Comparison of ENCODE assay signal across 16 cellular contexts in the genomic region with DNA sequence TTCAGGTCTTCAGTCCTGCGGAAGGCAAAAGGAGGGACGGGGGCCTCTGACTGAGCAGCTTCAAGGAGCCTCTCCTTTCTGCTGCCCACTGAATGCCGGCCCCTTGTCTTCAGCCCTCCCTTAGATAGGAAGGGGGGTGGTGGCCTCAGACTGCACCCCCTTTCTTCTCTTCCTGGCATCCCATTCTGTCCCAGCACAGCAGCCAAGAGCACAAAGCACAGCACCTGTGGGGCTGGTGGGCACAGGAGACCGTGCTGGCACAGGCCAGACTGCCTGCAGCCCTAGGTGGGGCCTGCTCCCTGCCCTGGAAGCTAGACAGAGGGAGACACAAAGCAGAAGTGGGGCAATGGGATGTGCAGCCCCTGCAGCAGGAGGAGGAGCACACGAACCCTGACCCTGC. TPM values are rescaled to one million over a fixed set of nuclear protein-coding genes. Genes with fewer than 3 reads are reported as not detected.
DNase-seq lines count a peak whose midpoint lies in the region; ATAC-seq, FAIRE-seq and TF ChIP-seq lines count a peak whose summit lies in the region.
"Had no signal": no experiment of that assay in that cellular context is flagged by ENCODE, and none has a peak within 500 bp of the region (broad histone marks: within the 10 kb centered on the region; RNA-seq: fewer than 3 reads in every experiment).

No MANE protein-coding gene starts in this region.

- peaks cover 3% of the 10 kb centered on the region for H3F3A ChIP-seq in PC-3 (ENCODE audit: low read length, unreplicated experiment)
- H3F3A ChIP-seq in neural progenitor cell (ENCODE audit: low read depth) = peaks cover 19% of the 10 kb centered on the region

- BruUV-seq in PC-3 (replicated peaks; lab: Mats Ljungman, UMichigan) = TSS peak; percentile 17
- BruUV-seq in GM12878 (replicated peaks; lab: Mats Ljungman, UMichigan) = TSS peak; percentile 64

- CTCF ChIA-PET in PC-3 (lab: Charles Lee) = no interaction called here
- CTCF ChIA-PET in GM12878 (lab: Yijun Ruan, JAX) = no interaction called here
- CTCF ChIA-PET in CD4-positive, alpha-beta memory T cell (lab: Charles Lee; ENCODE audit: partially characterized antibody) = no interaction called here

- no peak overlapping the region for H3K27ac Mint-ChIP-seq in neural progenitor cell
- peak overlapping the region in 2 of 7 donors; percentile 19 to 29 for H3K27ac Mint-ChIP-seq in CD4-positive, alpha-beta memory T cell
- H3K27ac Mint-ChIP-seq: CD8-positive, alpha-beta T cell had no signal

- no peaks in the 10 kb centered on the region for H4K20me1 ChIP-seq in PC-3 (ENCODE audit: low read length)
- H4K20me1 ChIP-seq in GM12878 (ENCODE audit: control insufficient read depth, insufficient read depth) = no peaks in the 10 kb centered on the region
- H4K20me1 ChIP-seq in neural progenitor cell (ENCODE audit: low read depth) = peaks cover 4% of the 10 kb centered on the region

- DNase-seq in PC-3 = no peak
- no peak for DNase-seq in GM12878 (ENCODE audit: low read depth, low spot score)
- DNase-seq in neural progenitor cell (ENCODE audit: low spot score) = no peak
- no peak for DNase-seq in CD4-positive, alpha-beta memory T cell
- DNase-seq in DMS114 treated with DMSO at 0.1 percent for 48 hours (lab: John Stamatoyannopoulos, UW; ENCODE audit: unreplicated experiment) = no peak
- DNase-seq: activated CD4-positive, alpha-beta T cell treated with anti-CD3 and anti-CD28 coated beads for 4 hours; activated naive CD8-positive, alpha-beta T cell treated with anti-CD3 and anti-CD28 coated beads for 36 hours; CD8-positive, alpha-beta T cell; NCI-H2029 treated with DMSO at 0.1 percent for 48 hours; NCI-H226 had no signal

- H2AFZ ChIP-seq in PC-3 (ENCODE audit: low read length) = no peak overlapping the region
- no peak overlapping the region for H2AFZ ChIP-seq in GM12878 (ENCODE audit: control insufficient read depth, low read depth, low read length)
- no peak overlapping the region for H2AFZ ChIP-seq in neural progenitor cell (replicated peaks)

- H3K9me3 ChIP-seq in PC-3 (ENCODE audit: low read length) (no peaks in the 10 kb centered on the region), GM12878 (replicated peaks; ENCODE audit: control insufficient read depth, insufficient read depth, low read length) (no peaks in the 10 kb centered on the region), neural progenitor cell (ENCODE audit: low read depth) (no peaks in the 10 kb centered on the region)
- H3K9me3 ChIP-seq in CD4-positive, alpha-beta memory T cell (ENCODE audit: control insufficient read depth in 1 of 2, low read length in 2 of 2) = no peaks in the 10 kb centered on the region
- H3K9me3 ChIP-seq: psoas muscle, upper lobe of left lung had no signal

- RAD21 ChIA-PET in GM12878 (lab: Charles Lee; ENCODE audit: unreplicated experiment) = no interaction called here

- in situ Hi-C loops in GM12878 (cut with MboI) = no loop called here

- POLR2A ChIA-PET in PC-3 (lab: Charles Lee; ENCODE audit: unreplicated experiment) = no interaction called here
- POLR2A ChIA-PET in GM12878 (lab: Charles Lee) = no interaction called here
- POLR2A ChIA-PET in CD4-positive, alpha-beta memory T cell (lab: Charles Lee; ENCODE audit: partially characterized antibody) = no interaction called here

- H3K27me3 ChIP-seq in PC-3 (ENCODE audit: low read length) (no peaks in the 10 kb centered on the region), GM12878 (replicated peaks in 1 of 2; ENCODE audit: control insufficient read depth in 2 of 2, insufficient read depth in 2 of 2, low read length in 1 of 2) (no peaks in the 10 kb centered on the region), neural progenitor cell (no peaks in the 10 kb centered on the region)
- no peaks in the 10 kb centered on the region for H3K27me3 ChIP-seq in CD4-positive, alpha-beta memory T cell (ENCODE audit: insufficient read depth, low read length)

- FAIRE-seq in GM12878 (lab: Jason Lieb, UNC) = no peak
- FAIRE-seq: astrocyte had no signal

- H3K27me3 Mint-ChIP-seq in neural progenitor cell (ENCODE audit: insufficient read depth, low read depth) = peaks cover 7% of the 10 kb centered on the region
- no peaks in the 10 kb centered on the region for H3K27me3 Mint-ChIP-seq in CD4-positive, alpha-beta memory T cell
- H3K27me3 Mint-ChIP-seq: activated naive CD8-positive, alpha-beta T cell treated with anti-CD3 and anti-CD28 coated beads for 36 hours had no signal

- H3K27ac ChIP-seq in PC-3 (ENCODE audit: low read length) (no peak overlapping the region), GM12878 (ENCODE audit: control insufficient read depth, insufficient read depth) (no peak overlapping the region), neural progenitor cell (peak overlapping the region; percentile 13)
- no peak overlapping the region for H3K27ac ChIP-seq in CD4-positive, alpha-beta memory T cell (ENCODE audit: low read depth, low read length)
- H3K27ac ChIP-seq: psoas muscle, upper lobe of left lung had no signal

- SMC1A ChIA-PET in GM12878 (lab: Charles Lee; ENCODE audit: uncharacterized antibody, unreplicated experiment) = no interaction called here

- TF ChIP-seq POLR2A in GM12878 (IDR thresholded peaks at IDR 0.05; ENCODE audit: low read depth, low read length) = no peak; the same call in 1 of the 2 replicates

- H3K9ac ChIP-seq in PC-3 (ENCODE audit: low read length) = no peak overlapping the region
- H3K9ac ChIP-seq in GM12878 (ENCODE audit: control insufficient read depth, insufficient read depth, low read length) = no peak overlapping the region
- no peak overlapping the region for H3K9ac ChIP-seq in neural progenitor cell

- no peak overlapping the region for H3K4me3 Mint-ChIP-seq in neural progenitor cell
- H3K4me3 Mint-ChIP-seq in CD4-positive, alpha-beta memory T cell = no peak overlapping the region
- H3K4me3 Mint-ChIP-seq: activated naive CD8-positive, alpha-beta T cell treated with anti-CD3 and anti-CD28 coated beads for 36 hours; CD8-positive, alpha-beta T cell had no signal

- H3K4me1 ChIP-seq in PC-3 (ENCODE audit: insufficient read depth, low read length) = no peaks in the 10 kb centered on the region
- peaks cover 11% of the 10 kb centered on the region for H3K4me1 ChIP-seq in GM12878 (ENCODE audit: control insufficient read depth, insufficient read depth, low read length)
- peaks cover 6% of the 10 kb centered on the region for H3K4me1 ChIP-seq in neural progenitor cell
- peaks cover 28% of the 10 kb centered on the region for H3K4me1 ChIP-seq in CD4-positive, alpha-beta memory T cell (ENCODE audit: insufficient read depth, low read length)

- TF ChIP-seq RAD21 in GM12878 (IDR thresholded peaks at IDR 0.05; ENCODE audit: insufficient read depth, low read depth, low read length) = no peak

- H3K36me3 ChIP-seq in PC-3 (ENCODE audit: low read depth, low read length) (peaks cover 51% of the 10 kb centered on the region), GM12878 (ENCODE audit: control insufficient read depth in 2 of 2, insufficient read depth in 2 of 2, low read length in 1 of 2) (peaks cover 6 to 38% of the 10 kb centered on the region in 2 experiments), neural progenitor cell (no peaks in the 10 kb centered on the region)
- peaks cover 44% of the 10 kb centered on the region for H3K36me3 ChIP-seq in CD4-positive, alpha-beta memory T cell (ENCODE audit: insufficient read depth, low read length)

- no peak for TF ChIP-seq EP300 in GM12878 (IDR thresholded peaks at IDR 0.05; ENCODE audit: borderline replicate concordance in 1 of 2, control insufficient read depth in 1 of 2, low read depth in 2 of 2, low read length in 2 of 2)

- intact Hi-C loops in PC-3 (cut with micrococcal nuclease) (no loop called here), GM12878 (cut with micrococcal nuclease; ENCODE audit: unreplicated experiment) (no loop called here)
- intact Hi-C loops in CD4-positive, alpha-beta memory T cell (cut with micrococcal nuclease) = no loop called here

- peaks cover 5% of the 10 kb centered on the region for H3K4me1 Mint-ChIP-seq in neural progenitor cell
- peaks cover 14 to 37% (median 24%) of the 10 kb centered on the region in 4 donors for H3K4me1 Mint-ChIP-seq in CD4-positive, alpha-beta memory T cell

- ATAC-seq in PC-3 (no peak), GM12878 (no peak), GM21576 (IDR thresholded peaks at IDR 0.05; ENCODE audit: unreplicated experiment) (no peak)
- ATAC-seq: CD8-positive, alpha-beta T cell; psoas muscle had no signal

- TF ChIP-seq CTCF in PC-3 (conservative IDR thresholded peaks at IDR 0.05; ENCODE audit: low read depth, low read length) (no peak), GM12878 (IDR thresholded peaks at IDR 0.05 in 2 of 3, conservative IDR thresholded peaks at IDR 0.05 in 1 of 3; ENCODE audit: control insufficient read depth in 2 of 3, extremely low read depth in 1 of 3, insufficient read depth in 1 of 3, low read depth in 3 of 3, low read length in 3 of 3) (no peak), neural progenitor cell (IDR thresholded peaks at IDR 0.05) (no peak)

- H3K36me3 Mint-ChIP-seq in neural progenitor cell = peaks cover 13% of the 10 kb centered on the region
- H3K36me3 Mint-ChIP-seq in CD4-positive, alpha-beta memory T cell = peaks cover 22 to 38% of the 10 kb centered on the region in 2 donors

- no peaks in the 10 kb centered on the region for H3K9me2 ChIP-seq in PC-3 (replicated peaks; ENCODE audit: low read length)

- WGBS in GM12878 (ENCODE audit: insufficient coverage, insufficient replicate concordance, low lambda C conversion rate, missing lambda C conversion rate) = 72% methylated on average over 5 of the region's 5 CpGs

- no peaks in the 10 kb centered on the region for H3K79me2 ChIP-seq in PC-3 (ENCODE audit: low read length)
- no peaks in the 10 kb centered on the region for H3K79me2 ChIP-seq in GM12878 (ENCODE audit: control insufficient read depth, insufficient read depth, low read length)
- no peaks in the 10 kb centered on the region for H3K79me2 ChIP-seq in neural progenitor cell (ENCODE audit: low read depth)

- no peaks in the 10 kb centered on the region for H3K9me3 Mint-ChIP-seq in neural progenitor cell
- H3K9me3 Mint-ChIP-seq in CD4-positive, alpha-beta memory T cell = no peaks in the 10 kb centered on the region
- H3K9me3 Mint-ChIP-seq: activated naive CD8-positive, alpha-beta T cell treated with anti-CD3 and anti-CD28 coated beads for 36 hours; CD8-positive, alpha-beta T cell had no signal

- no peak overlapping the region for H3K4me2 ChIP-seq in PC-3 (ENCODE audit: low read length)
- no peak overlapping the region for H3K4me2 ChIP-seq in GM12878 (ENCODE audit: control insufficient read depth, insufficient read depth)
- no peak overlapping the region for H3K4me2 ChIP-seq in neural progenitor cell

- H3K4me3 ChIP-seq in PC-3 (ENCODE audit: low read length) (no peak overlapping the region), GM12878 (no peak overlapping the region), neural progenitor cell (no peak overlapping the region)
- H3K4me3 ChIP-seq in CD4-positive, alpha-beta memory T cell (ENCODE audit: low read length in 2 of 2) = no peak overlapping the region
- H3K4me3 ChIP-seq: psoas muscle, upper lobe of left lung had no signal

RNA-seq across cellular contexts. Expression of gene PAQR6, which starts 1.7 kb away (rescaled TPM):
- total RNA-seq in PC-3 (2014; rRNA removed) (6.6 and 7.2 TPM in 2 replicates), GM12878 (2014; rRNA removed) (2.3 and 2.9 TPM in 2 replicates), GM12878 (2014; rRNA removed; fragmentation: Illumina TruSeq; extraction: Trizol) (0.98 and 1.1 TPM in 2 replicates), GM12878 (2021) (2.6 and 3.5 TPM in 2 replicates), neural progenitor cell (ENCODE audit: low replicate concordance) (5.0 and 8.5 TPM in 2 replicates)
- 7.9 and 12.4 TPM in 2 replicates for total RNA-seq in GM12878 (2013; cell fraction: nucleolus; rRNA removed)
- polyA plus RNA-seq in GM12878 (2011; ENCODE audit: low read depth) = 2.2 TPM
- polyA plus RNA-seq in GM12878 (2011; rRNA removed) (1.8 and 2.4 TPM in 2 replicates), GM12878 (2014; fragmentation: Illumina TruSeq; extraction: Trizol) (1.0 and 1.3 TPM in 2 replicates), GM12878 (2014; fragmentation: Nextera tagmentation; extraction: Ambion mirVana) (under 1 TPM; 0.42 to 0.73 TPM), GM12878 (2014; rRNA removed) (4.5 and 5.1 TPM in 2 replicates), GM12878 (2016; fragmentation: Nextera tagmentation; extraction: Ambion mirVana) (1 to 10 TPM in 1 of 2 experiments, under 1 TPM in 1; 0.77 to 1.3 TPM)
- 2.2 and 3.4 TPM in 2 replicates for polyA plus RNA-seq in GM12878 (2011; cell fraction: cytosol; rRNA removed)
- polyA plus RNA-seq in GM12878 (2011; cell fraction: nucleus; rRNA removed) = 31.9 and 41.6 TPM in 2 replicates
- 4.3 and 5.0 TPM in 2 replicates for polyA plus RNA-seq in GM12878 (2012)
- 0.29 and 0.46 TPM in 2 replicates for polyA minus RNA-seq in GM12878 (2011; rRNA and poly(A)+ RNA removed)
- not detected in 2 replicates for polyA minus RNA-seq in GM12878 (2011; cell fraction: cytosol; rRNA and poly(A)+ RNA removed)
- 1.5 and 3.1 TPM in 2 replicates for polyA minus RNA-seq in GM12878 (2011; cell fraction: nucleus; rRNA and poly(A)+ RNA removed)
- total RNA-seq in CD4-positive, alpha-beta memory T cell = 1 to 10 TPM; 1.7 to 1.9 TPM
- under 1 TPM; 0.11 to 0.22 TPM for polyA plus RNA-seq in CD4-positive, alpha-beta memory T cell

RNA-seq across cellular contexts. Expression of gene BGLAP, which starts 7.6 kb away (rescaled TPM):
- total RNA-seq in PC-3 (2014; rRNA removed) = 0.35 and 2.5 TPM in 2 replicates
- 2.5 and 2.7 TPM in 2 replicates for total RNA-seq in GM12878 (2013; cell fraction: nucleolus; rRNA removed)
- 0.54 and 1.8 TPM in 2 replicates for total RNA-seq in GM12878 (2014; rRNA removed)
- total RNA-seq in GM12878 (2014; rRNA removed; fragmentation: Illumina TruSeq; extraction: Trizol) = 0.40 TPM in 1 of 2 replicates, not detected in the other
- total RNA-seq in GM12878 (2021) = 0.40 and 0.74 TPM in 2 replicates
- polyA plus RNA-seq in GM12878 (2011; ENCODE audit: low read depth) = 0.45 TPM
- 0.23 TPM in 1 of 2 replicates, not detected in the other for polyA plus RNA-seq in GM12878 (2011; rRNA removed)
- 0.21 and 0.67 TPM in 2 replicates for polyA plus RNA-seq in GM12878 (2011; cell fraction: cytosol; rRNA removed)
- polyA plus RNA-seq in GM12878 (2011; cell fraction: nucleus; rRNA removed) = 1.9 and 2.8 TPM in 2 replicates
- 0.45 and 0.77 TPM in 2 replicates for polyA plus RNA-seq in GM12878 (2012)
- not detected in 2 replicates for polyA plus RNA-seq in GM12878 (2014; fragmentation: Illumina TruSeq; extraction: Trizol)
- polyA plus RNA-seq in GM12878 (2014; fragmentation: Nextera tagmentation; extraction: Ambion mirVana) = not detected
- 0.69 and 1.3 TPM in 2 replicates for polyA plus RNA-seq in GM12878 (2014; rRNA removed)
- polyA plus RNA-seq in GM12878 (2016; fragmentation: Nextera tagmentation; extraction: Ambion mirVana) = under 1 TPM; 0.20 to 0.40 TPM
- polyA minus RNA-seq in GM12878 (2011; rRNA and poly(A)+ RNA removed) = not detected in 2 replicates
- polyA minus RNA-seq in GM12878 (2011; cell fraction: cytosol; rRNA and poly(A)+ RNA removed) = not detected in 2 replicates
- polyA minus RNA-seq in GM12878 (2011; cell fraction: nucleus; rRNA and poly(A)+ RNA removed) = 1.3 and 2.6 TPM in 2 replicates
- total RNA-seq in neural progenitor cell (ENCODE audit: low replicate concordance) = 0.22 and 0.40 TPM in 2 replicates
- 1 to 10 TPM; 7.2 to 7.7 TPM for total RNA-seq in CD4-positive, alpha-beta memory T cell
- polyA plus RNA-seq in CD4-positive, alpha-beta memory T cell = not detected
- total RNA-seq: G401, M059J had no signal

RNA-seq across cellular contexts. Expression of gene SMG5, which starts 33.0 kb away (rescaled TPM):
- total RNA-seq in PC-3 (2014; rRNA removed) (126 and 130 TPM in 2 replicates), GM12878 (2014; rRNA removed) (51.0 and 57.3 TPM in 2 replicates), GM12878 (2014; rRNA removed; fragmentation: Illumina TruSeq; extraction: Trizol) (30.4 and 32.4 TPM in 2 replicates), GM12878 (2021) (54.6 and 61.5 TPM in 2 replicates), neural progenitor cell (ENCODE audit: low replicate concordance) (45.9 and 84.5 TPM in 2 replicates)
- total RNA-seq in GM12878 (2013; cell fraction: nucleolus; rRNA removed) = 166 and 207 TPM in 2 replicates
- 19.6 TPM for polyA plus RNA-seq in GM12878 (2011; ENCODE audit: low read depth)
- polyA plus RNA-seq in GM12878 (2011; rRNA removed) (17.7 and 27.7 TPM in 2 replicates), GM12878 (2014; fragmentation: Illumina TruSeq; extraction: Trizol) (27.8 and 45.7 TPM in 2 replicates), GM12878 (2014; fragmentation: Nextera tagmentation; extraction: Ambion mirVana) (1 to 10 TPM in 1 of 2 experiments, under 1 TPM in 1; 0.76 to 1.9 TPM), GM12878 (2014; rRNA removed) (54.0 and 54.8 TPM in 2 replicates), GM12878 (2016; fragmentation: Nextera tagmentation; extraction: Ambion mirVana) (10 to 100 TPM; 51.9 to 55.9 TPM)
- 28.8 and 32.9 TPM in 2 replicates for polyA plus RNA-seq in GM12878 (2011; cell fraction: cytosol; rRNA removed)
- 179 and 188 TPM in 2 replicates for polyA plus RNA-seq in GM12878 (2011; cell fraction: nucleus; rRNA removed)
- 35.5 and 35.6 TPM in 2 replicates for polyA plus RNA-seq in GM12878 (2012)
- 23.0 and 30.5 TPM in 2 replicates for polyA minus RNA-seq in GM12878 (2011; rRNA and poly(A)+ RNA removed)
- 7.8 and 9.4 TPM in 2 replicates for polyA minus RNA-seq in GM12878 (2011; cell fraction: cytosol; rRNA and poly(A)+ RNA removed)
- polyA minus RNA-seq in GM12878 (2011; cell fraction: nucleus; rRNA and poly(A)+ RNA removed) = 25.3 and 33.9 TPM in 2 replicates
- 10 to 100 TPM; 69.8 to 71.6 TPM for total RNA-seq in CD4-positive, alpha-beta memory T cell
- polyA plus RNA-seq in CD4-positive, alpha-beta memory T cell = 10 to 100 TPM in 1 of 2 donors, 1 to 10 TPM in 1; 6.1 to 25.6 TPM

RNA-seq across cellular contexts. Expression of gene TMEM79, which starts 34.5 kb away (rescaled TPM):
- total RNA-seq in PC-3 (2014; rRNA removed) (8.1 and 11.2 TPM in 2 replicates), GM12878 (2014; rRNA removed) (1.9 and 3.8 TPM in 2 replicates), GM12878 (2014; rRNA removed; fragmentation: Illumina TruSeq; extraction: Trizol) (2.2 and 2.5 TPM in 2 replicates), GM12878 (2021) (3.1 and 4.0 TPM in 2 replicates), neural progenitor cell (ENCODE audit: low replicate concordance) (1.7 and 3.2 TPM in 2 replicates)
- total RNA-seq in GM12878 (2013; cell fraction: nucleolus; rRNA removed) = 7.0 and 7.2 TPM in 2 replicates
- polyA plus RNA-seq in GM12878 (2011; ENCODE audit: low read depth) = 1.7 TPM
- polyA plus RNA-seq in GM12878 (2011; rRNA removed) (2.0 and 3.8 TPM in 2 replicates), GM12878 (2014; fragmentation: Illumina TruSeq; extraction: Trizol) (0.86 and 2.6 TPM in 2 replicates), GM12878 (2014; fragmentation: Nextera tagmentation; extraction: Ambion mirVana) (1 to 10 TPM in 1 of 2 experiments, under 1 TPM in 1; 0.47 to 1.2 TPM), GM12878 (2014; rRNA removed) (5.2 and 7.3 TPM in 2 replicates), GM12878 (2016; fragmentation: Nextera tagmentation; extraction: Ambion mirVana) (1 to 10 TPM; 5.1 to 5.2 TPM)
- polyA plus RNA-seq in GM12878 (2011; cell fraction: cytosol; rRNA removed) = 5.7 and 7.1 TPM in 2 replicates
- polyA plus RNA-seq in GM12878 (2011; cell fraction: nucleus; rRNA removed) = 16.8 and 20.3 TPM in 2 replicates
- polyA plus RNA-seq in GM12878 (2012) = 2.8 and 4.1 TPM in 2 replicates
- 2.6 and 6.3 TPM in 2 replicates for polyA minus RNA-seq in GM12878 (2011; rRNA and poly(A)+ RNA removed)
- polyA minus RNA-seq in GM12878 (2011; cell fraction: cytosol; rRNA and poly(A)+ RNA removed) = 0.73 and 0.80 TPM in 2 replicates
- 5.4 and 8.4 TPM in 2 replicates for polyA minus RNA-seq in GM12878 (2011; cell fraction: nucleus; rRNA and poly(A)+ RNA removed)
- 10 to 100 TPM; 14.7 to 16.8 TPM for total RNA-seq in CD4-positive, alpha-beta memory T cell
- 1 to 10 TPM in 1 of 2 donors, under 1 TPM in 1; 0.93 to 7.3 TPM for polyA plus RNA-seq in CD4-positive, alpha-beta memory T cell

RNA-seq across cellular contexts. Expression of gene PMF1, which starts 36.8 kb away (rescaled TPM):
- total RNA-seq in PC-3 (2014; rRNA removed) = 131 and 163 TPM in 2 replicates
- total RNA-seq in GM12878 (2013; cell fraction: nucleolus; rRNA removed) = 23.6 and 24.0 TPM in 2 replicates
- 70.8 and 72.4 TPM in 2 replicates for total RNA-seq in GM12878 (2014; rRNA removed)
- 52.8 and 60.1 TPM in 2 replicates for total RNA-seq in GM12878 (2014; rRNA removed; fragmentation: Illumina TruSeq; extraction: Trizol)
- total RNA-seq in GM12878 (2021) = 63.7 and 68.4 TPM in 2 replicates
- 34.3 TPM for polyA plus RNA-seq in GM12878 (2011; ENCODE audit: low read depth)
- 39.9 and 52.8 TPM in 2 replicates for polyA plus RNA-seq in GM12878 (2011; rRNA removed)
- 98.3 and 110 TPM in 2 replicates for polyA plus RNA-seq in GM12878 (2011; cell fraction: cytosol; rRNA removed)
- 47.2 and 59.4 TPM in 2 replicates for polyA plus RNA-seq in GM12878 (2011; cell fraction: nucleus; rRNA removed)
- polyA plus RNA-seq in GM12878 (2012) = 42.0 and 52.6 TPM in 2 replicates
- 62.4 and 72.7 TPM in 2 replicates for polyA plus RNA-seq in GM12878 (2014; fragmentation: Illumina TruSeq; extraction: Trizol)
- 10 to 100 TPM in 1 of 2 experiments, 1 to 10 TPM in 1; 6.7 to 17.6 TPM for polyA plus RNA-seq in GM12878 (2014; fragmentation: Nextera tagmentation; extraction: Ambion mirVana)
- polyA plus RNA-seq in GM12878 (2014; rRNA removed) = 81.0 and 81.7 TPM in 2 replicates
- polyA plus RNA-seq in GM12878 (2016; fragmentation: Nextera tagmentation; extraction: Ambion mirVana) = 100 to 1,000 TPM in 1 of 2 experiments, 10 to 100 TPM in 1; 97.8 to 105 TPM
- 20.9 and 31.2 TPM in 2 replicates for polyA minus RNA-seq in GM12878 (2011; rRNA and poly(A)+ RNA removed)
- polyA minus RNA-seq in GM12878 (2011; cell fraction: cytosol; rRNA and poly(A)+ RNA removed) = 10.0 and 11.7 TPM in 2 replicates
- 4.7 and 10.7 TPM in 2 replicates for polyA minus RNA-seq in GM12878 (2011; cell fraction: nucleus; rRNA and poly(A)+ RNA removed)
- 99.3 and 103 TPM in 2 replicates for total RNA-seq in neural progenitor cell (ENCODE audit: low replicate concordance)
- total RNA-seq in CD4-positive, alpha-beta memory T cell = 10 to 100 TPM; 39.0 to 40.2 TPM
- polyA plus RNA-seq in CD4-positive, alpha-beta memory T cell = 100 to 1,000 TPM in 1 of 2 donors, 10 to 100 TPM in 1; 73.3 to 106 TPM
